16 cellular contexts compared by ENCODE assay signal in genomic region chr3:71703796-71704195, GRCh38. TPM values are rescaled to one million over a fixed set of nuclear protein-coding genes. Genes with fewer than 3 reads are reported as not detected.
DNase-seq lines count a peak whose midpoint lies in the region; ATAC-seq and TF ChIP-seq lines count a peak whose summit lies in the region.
"Had no signal": no experiment of that assay in that cellular context is flagged by ENCODE, and none has a peak within 500 bp of the region (broad histone marks: within the 10 kb centered on the region; RNA-seq: fewer than 3 reads in every experiment).

No MANE protein-coding gene starts in this region.

- H4K20me1 ChIP-seq in MM.1S (ENCODE audit: insufficient read depth, low read length), result no peaks in the 10 kb centered on the region

- H3K4me1 ChIP-seq in MM.1S (ENCODE audit: low read length) (no peaks in the 10 kb centered on the region), body of pancreas (peaks cover 15% of the 10 kb centered on the region)
- H3K4me1 ChIP-seq: colonic mucosa had no signal

- intact Hi-C loops in activated CD4-positive, alpha-beta T cell treated with anti-CD3 and anti-CD28 coated beads, Interleukin-2, amount 10 ng/mL, durations not matched to agents 24 days and 14 days (cut with micrococcal nuclease), result loop anchor here (2.0 kb wide), 1 partner anchor 19 kb away; no protein-coding TSS in a partner anchor
- intact Hi-C loops in posterior cingulate gyrus (cut with DNase I), result no loop called here
- intact Hi-C loops in body of pancreas (cut with DNase I), result no loop called here

- DNase-seq in activated CD4-positive, alpha-beta T cell treated with anti-CD3 and anti-CD28 coated beads, Interleukin-2, amount 10 ng/mL, durations not matched to agents 24 days and 14 days, result no peak
- DNase-seq in activated CD4-positive, alpha-beta T cell treated with anti-CD3 and anti-CD28 coated beads for 48 hours, result no peak
- DNase-seq in NCI-H2029 (lab: John Stamatoyannopoulos, UW), result peak; percentile 15
- DNase-seq in activated naive CD4-positive, alpha-beta T cell treated with anti-CD3 and anti-CD28 coated beads, Interleukin-2, amount 50 U/mL, for 72 hours (ENCODE audit: low spot score in 2 of 2), result no peak
- peak; percentile 74 for DNase-seq in renal cortical epithelial cell (ENCODE audit: low read depth)
- DNase-seq in MM.1S, result no peak
- no peak for DNase-seq in posterior cingulate gyrus
- DNase-seq in body of pancreas, result no peak
- DNase-seq: colonic mucosa, NCI-H1092 treated with DMSO at 0.1 percent for 48 hours, occipital lobe, tibial artery had no signal

- no peaks in the 10 kb centered on the region for H3F3A ChIP-seq in MM.1S (ENCODE audit: insufficient read depth, low read length)

- TF ChIP-seq CTCF in MM.1S (IDR thresholded peaks at IDR 0.05; ENCODE audit: low read length), result no peak
- no peak for TF ChIP-seq CTCF in body of pancreas (IDR thresholded peaks at IDR 0.05)

- peaks cover 60% of the 10 kb centered on the region for H3K4me1 Mint-ChIP-seq in activated CD4-positive, alpha-beta T cell treated with anti-CD3 and anti-CD28 coated beads, Interleukin-2, amount 10 ng/mL, durations not matched to agents 24 days and 14 days

- no peaks in the 10 kb centered on the region for H3K27me3 ChIP-seq in MM.1S (replicated peaks; ENCODE audit: insufficient read depth, low read length)
- H3K27me3 ChIP-seq in body of pancreas, result no peaks in the 10 kb centered on the region
- H3K27me3 ChIP-seq: colonic mucosa, esophagus muscularis mucosa, tibial artery had no signal

- H3K9me2 ChIP-seq in MM.1S (replicated peaks; ENCODE audit: insufficient read depth, low read length), result no peaks in the 10 kb centered on the region

- no peaks in the 10 kb centered on the region; the same call in 1 of the 2 replicates for H3K36me3 ChIP-seq in MM.1S (replicated peaks; ENCODE audit: insufficient read depth, low read length)
- no peaks in the 10 kb centered on the region for H3K36me3 ChIP-seq in body of pancreas (replicated peaks in 1 of 2; ENCODE audit: insufficient read depth in 1 of 2, low read depth in 2 of 2)
- H3K36me3 ChIP-seq: colonic mucosa had no signal

- no peak for ATAC-seq in activated naive CD4-positive, alpha-beta T cell treated with anti-CD3 and anti-CD28 coated beads, Interleukin-2, amount 50 U/mL, for 72 hours
- no peak for ATAC-seq in body of pancreas
- ATAC-seq: HepG2 had no signal

- H3K4me3 ChIP-seq in MM.1S (ENCODE audit: low read length) (no peak overlapping the region), body of pancreas (no peak overlapping the region)
- H3K4me3 ChIP-seq: colonic mucosa, esophagus muscularis mucosa, lung, SK-N-MC, tibial artery had no signal

- no peak overlapping the region for H2AFZ ChIP-seq in MM.1S (ENCODE audit: low read length)

- H3K27ac ChIP-seq in MM.1S (ENCODE audit: low read length) (no peak overlapping the region), body of pancreas (no peak overlapping the region)
- H3K27ac ChIP-seq: colonic mucosa, esophagus muscularis mucosa, SK-N-MC, tibial artery had no signal

- H3K27ac Mint-ChIP-seq in activated CD4-positive, alpha-beta T cell treated with anti-CD3 and anti-CD28 coated beads, Interleukin-2, amount 10 ng/mL, durations not matched to agents 24 days and 14 days, result peak overlapping the region; percentile 15
- peak overlapping the region; percentile 15 to 29 for H3K27ac Mint-ChIP-seq in activated naive CD4-positive, alpha-beta T cell treated with anti-CD3 and anti-CD28 coated beads, Interleukin-2, amount 50 U/mL, for 72 hours

- H3K4me2 ChIP-seq in MM.1S (ENCODE audit: low read depth, low read length), result no peak overlapping the region

- WGBS in body of pancreas, 2 donors, result 61 to 69% methylated on average over 2 of the region's 2 CpGs

- no peak overlapping the region for H3K9ac ChIP-seq in MM.1S (ENCODE audit: low read length)

- H3K27me3 Mint-ChIP-seq in activated CD4-positive, alpha-beta T cell treated with anti-CD3 and anti-CD28 coated beads, Interleukin-2, amount 10 ng/mL, durations not matched to agents 24 days and 14 days, result no peaks in the 10 kb centered on the region

- no peaks in the 10 kb centered on the region for H3K9me3 Mint-ChIP-seq in activated CD4-positive, alpha-beta T cell treated with anti-CD3 and anti-CD28 coated beads, Interleukin-2, amount 10 ng/mL, durations not matched to agents 24 days and 14 days
- H3K9me3 Mint-ChIP-seq in activated naive CD4-positive, alpha-beta T cell treated with anti-CD3 and anti-CD28 coated beads, Interleukin-2, amount 50 U/mL, for 72 hours, result peaks cover 0 to 5% of the 10 kb centered on the region in 2 donors

- H3K79me2 ChIP-seq in MM.1S (ENCODE audit: low read length), result peaks cover 10% of the 10 kb centered on the region; the same call in 1 of the 2 replicates

- H3K4me3 Mint-ChIP-seq in activated CD4-positive, alpha-beta T cell treated with anti-CD3 and anti-CD28 coated beads, Interleukin-2, amount 10 ng/mL, durations not matched to agents 24 days and 14 days, result peak overlapping the region; percentile 2

- no peak for TF ChIP-seq POLR2A in body of pancreas (IDR thresholded peaks at IDR 0.05)

- H3K9me3 ChIP-seq in MM.1S (replicated peaks; ENCODE audit: insufficient read depth, low read length), result no peaks in the 10 kb centered on the region
- H3K9me3 ChIP-seq in body of pancreas, result no peaks in the 10 kb centered on the region
- H3K9me3 ChIP-seq: colonic mucosa, esophagus muscularis mucosa, tibial artery had no signal

- H3K36me3 Mint-ChIP-seq in activated CD4-positive, alpha-beta T cell treated with anti-CD3 and anti-CD28 coated beads, Interleukin-2, amount 10 ng/mL, durations not matched to agents 24 days and 14 days (ENCODE audit: low read depth), result peaks cover 48% of the 10 kb centered on the region
- H3K36me3 Mint-ChIP-seq in activated naive CD4-positive, alpha-beta T cell treated with anti-CD3 and anti-CD28 coated beads, Interleukin-2, amount 50 U/mL, for 72 hours, result peaks cover 0 to 12% of the 10 kb centered on the region in 2 donors

RNA-seq across cellular contexts. Expression of gene EIF4E3, which starts 21.4 kb away (rescaled TPM):
- 20.3 and 20.7 TPM in 2 replicates for total RNA-seq in activated CD4-positive, alpha-beta T cell treated with anti-CD3 and anti-CD28 coated beads, Interleukin-2, amount 10 ng/mL, durations not matched to agents 24 days and 14 days
- 10 to 100 TPM; 24.6 to 29.7 TPM for total RNA-seq in activated naive CD4-positive, alpha-beta T cell treated with anti-CD3 and anti-CD28 coated beads, Interleukin-2, amount 50 U/mL, for 72 hours
- 3.5 and 7.5 TPM in 2 replicates for total RNA-seq in renal cortical epithelial cell
- 1 to 10 TPM; 8.2 to 9.6 TPM for total RNA-seq in body of pancreas

RNA-seq across cellular contexts. Expression of gene GPR27, which starts 49.9 kb away (rescaled TPM):
- 1.0 and 1.4 TPM in 2 replicates for total RNA-seq in activated CD4-positive, alpha-beta T cell treated with anti-CD3 and anti-CD28 coated beads, Interleukin-2, amount 10 ng/mL, durations not matched to agents 24 days and 14 days
- total RNA-seq in activated naive CD4-positive, alpha-beta T cell treated with anti-CD3 and anti-CD28 coated beads, Interleukin-2, amount 50 U/mL, for 72 hours, result under 1 TPM in 1 of 2 donors, not detected in 1; 0.74 TPM
- total RNA-seq in renal cortical epithelial cell, result 4.0 and 6.2 TPM in 2 replicates
- total RNA-seq in body of pancreas, result 1 to 10 TPM in 1 of 2 donors, under 1 TPM in 1; 0.33 to 2.3 TPM
- total RNA-seq: HepG2 had no signal

Comparison
In these comparisons a context has a peak if more than half of its experiments do, and no peak if none do; other contexts are left out.
1. DNase-seq: peak in NCI-H2029 (single experiment) and renal cortical epithelial cell (single experiment); none in activated CD4-positive, alpha-beta T cell treated with anti-CD3 and anti-CD28 coated beads, Interleukin-2, amount 10 ng/mL, durations not matched to agents 24 days and 14 days (single experiment), activated CD4-positive, alpha-beta T cell treated with anti-CD3 and anti-CD28 coated beads for 48 hours (single experiment), activated naive CD4-positive, alpha-beta T cell treated with anti-CD3 and anti-CD28 coated beads, Interleukin-2, amount 50 U/mL, for 72 hours (0 of 2), MM.1S (single experiment), posterior cingulate gyrus (0 of 10) and body of pancreas (0 of 4).